Comparison of ENCODE assay signal across 9 cellular contexts in genomic region chr20:35662541-35662940, GRCh38. TPM values are rescaled to one million over a fixed set of nuclear protein-coding genes. Genes with fewer than 3 reads are reported as not detected.
DNase-seq lines count a peak whose midpoint lies in the region; ATAC-seq, FAIRE-seq and TF ChIP-seq lines count a peak whose summit lies in the region.
"Had no signal": no experiment of that assay in that cellular context is flagged by ENCODE, and none has a peak within 500 bp of the region (broad histone marks: within the 10 kb centered on the region; RNA-seq: fewer than 3 reads in every experiment).

No MANE protein-coding gene starts in this region.

- dilution Hi-C loops in keratinocyte (cut with MboI; ENCODE audit: extremely low pct_ligation_motif_present, low sequenced_read_pairs), result no loop called here

- H3K4me3 Mint-ChIP-seq in activated naive CD8-positive, alpha-beta T cell, result peak overlapping the region; percentile 96

- intact Hi-C loops in left ventricle myocardium inferior (cut with micrococcal nuclease) (no loop called here), cardiac septum (cut with DNase I) (no loop called here)

- DNase-seq in left ventricle myocardium inferior, result no peak
- no peak for DNase-seq in cardiac septum (ENCODE audit: low spot score)
- no peak for DNase-seq in keratinocyte (ENCODE audit: low read depth, low spot score)
- DNase-seq in upper lobe of left lung, result no peak
- DNase-seq in D721Med (ENCODE audit: insufficient read length, low spot score), result no peak
- no peak for DNase-seq in NCI-H1436 treated with DMSO at 0.1 percent for 48 hours (lab: John Stamatoyannopoulos, UW)
- DNase-seq in GM13977 (ENCODE audit: low spot score), result no peak
- DNase-seq: HCEC 1CT had no signal

- H3K36me3 Mint-ChIP-seq in activated naive CD8-positive, alpha-beta T cell, result peaks cover 6% of the 10 kb centered on the region

- H3K9ac ChIP-seq in keratinocyte (ENCODE audit: control insufficient read depth, extremely low read depth, insufficient read depth, low read length), result peak overlapping the region; percentile 96

- H3K9me3 Mint-ChIP-seq in activated naive CD8-positive, alpha-beta T cell (ENCODE audit: low read depth), result no peaks in the 10 kb centered on the region

- no peaks in the 10 kb centered on the region for H3K36me3 ChIP-seq in left ventricle myocardium inferior
- no peaks in the 10 kb centered on the region for H3K36me3 ChIP-seq in keratinocyte (ENCODE audit: control insufficient read depth in 2 of 2, extremely low read depth in 1 of 2, insufficient read depth in 2 of 2, low read length in 2 of 2)
- no peaks in the 10 kb centered on the region for H3K36me3 ChIP-seq in upper lobe of left lung

- in situ Hi-C loops in GM13977 (cut with MboI; ENCODE audit: low pct_unique_long_range_greater_than_20kb, low sequenced_read_pairs, unreplicated experiment), result no loop called here

- H2AFZ ChIP-seq in keratinocyte (ENCODE audit: control insufficient read depth, low read length), result no peak overlapping the region

- peak overlapping the region; percentile 99 for H3K4me2 ChIP-seq in keratinocyte (ENCODE audit: control insufficient read depth, extremely low read depth, insufficient read depth, low read depth, low read length)

- H3K27me3 Mint-ChIP-seq in activated naive CD8-positive, alpha-beta T cell, result no peaks in the 10 kb centered on the region

- no peak overlapping the region for H3K27ac ChIP-seq in left ventricle myocardium inferior (replicated peaks)
- H3K27ac ChIP-seq in keratinocyte (ENCODE audit: control insufficient read depth, insufficient read depth, low read length), result peak overlapping the region; percentile 92
- H3K27ac ChIP-seq in upper lobe of left lung, result peak overlapping the region in 2 of 4 donors; percentile 10 to 45

- TF ChIP-seq EP300 in upper lobe of left lung (IDR thresholded peaks at IDR 0.05), result no peak

- H3K4me3 ChIP-seq in left ventricle myocardium inferior, result peak overlapping the region; percentile 86
- peak overlapping the region; percentile 77 to 89 (median 77) for H3K4me3 ChIP-seq in keratinocyte (ENCODE audit: control insufficient read depth in 2 of 3, extremely low read depth in 1 of 3, insufficient read depth in 2 of 3, low read depth in 1 of 3, low read length in 3 of 3)
- peak overlapping the region in 3 of 4 donors; percentile 75 to 80 (median 76) for H3K4me3 ChIP-seq in upper lobe of left lung

- no peak for TF ChIP-seq POLR2A in upper lobe of left lung (IDR thresholded peaks at IDR 0.05)

- H3K27ac Mint-ChIP-seq in activated naive CD8-positive, alpha-beta T cell, result peak overlapping the region; percentile 100

- H3K4me1 ChIP-seq in left ventricle myocardium inferior (peaks cover 74% of the 10 kb centered on the region), keratinocyte (ENCODE audit: control insufficient read depth, extremely low read depth, insufficient read depth, low read length) (peaks cover 36% of the 10 kb centered on the region), upper lobe of left lung (peaks cover 49 to 67% (median 54%) of the 10 kb centered on the region in 4 donors)

- H3K27me3 ChIP-seq in left ventricle myocardium inferior (ENCODE audit: low read depth) (no peaks in the 10 kb centered on the region), keratinocyte (ENCODE audit: control insufficient read depth, extremely low read depth, insufficient read depth, low read length) (no peaks in the 10 kb centered on the region), upper lobe of left lung (no peaks in the 10 kb centered on the region)

- peaks cover 71% of the 10 kb centered on the region for H3K79me2 ChIP-seq in keratinocyte (ENCODE audit: control insufficient read depth, insufficient read depth, low read length)

- H4K20me1 ChIP-seq in keratinocyte (ENCODE audit: control insufficient read depth, extremely low read depth, insufficient read depth, low read length), result peaks cover 28% of the 10 kb centered on the region

- H3K4me1 Mint-ChIP-seq in activated naive CD8-positive, alpha-beta T cell (ENCODE audit: low read depth), result peaks cover 55% of the 10 kb centered on the region

- TF ChIP-seq CTCF in left ventricle myocardium inferior (IDR thresholded peaks at IDR 0.05; ENCODE audit: borderline replicate concordance) (no peak), keratinocyte (optimal IDR thresholded peaks at IDR 0.05 in 1 of 3, IDR thresholded peaks at IDR 0.05 in 1 of 3, conservative IDR thresholded peaks at IDR 0.05 in 1 of 3; ENCODE audit: extremely low read depth in 1 of 3, insufficient read depth in 2 of 3, low read length in 3 of 3) (no peak), upper lobe of left lung (IDR thresholded peaks at IDR 0.05) (no peak), D721Med (IDR thresholded peaks at IDR 0.05; ENCODE audit: insufficient read depth, missing control alignments) (no peak), GM13977 (IDR thresholded peaks at IDR 0.05; ENCODE audit: extremely low read depth, insufficient read depth, missing control alignments) (no peak)

- FAIRE-seq in keratinocyte (lab: Jason Lieb, UNC) (no peak), D721Med (lab: Jason Lieb, UNC) (no peak)

- WGBS in upper lobe of left lung, 2 donors, result 17 to 28% methylated on average over 2 of the region's 2 CpGs

- H3K9me1 ChIP-seq in keratinocyte (ENCODE audit: control insufficient read depth, extremely low read depth, insufficient read depth, low read length), result no peaks in the 10 kb centered on the region

- ATAC-seq in upper lobe of left lung (ENCODE audit: low FRiP score in 2 of 2), result no peak

- no peaks in the 10 kb centered on the region for H3K9me3 ChIP-seq in left ventricle myocardium inferior (replicated peaks)
- H3K9me3 ChIP-seq in keratinocyte (ENCODE audit: control insufficient read depth, low read depth, low read length), result no peaks in the 10 kb centered on the region
- no peaks in the 10 kb centered on the region for H3K9me3 ChIP-seq in upper lobe of left lung

RNA-seq across cellular contexts. Expression of gene CPNE1, which starts 2.2 kb away (rescaled TPM):
- total RNA-seq in left ventricle myocardium inferior (47.3 TPM), cardiac septum (77.9 TPM), upper lobe of left lung (100 to 1,000 TPM in 5 of 6 donors, 10 to 100 TPM in 1; 48.8 to 210 (median 177) TPM)
- 95.3 to 171 TPM (median 111 TPM) in 3 replicates for polyA plus RNA-seq in keratinocyte
- polyA plus RNA-seq in keratinocyte (2011; ENCODE audit: low read depth), result 79.5 TPM
- 77.6 and 105 TPM in 2 replicates for polyA plus RNA-seq in keratinocyte (2011; cell fraction: cytosol; rRNA removed)
- 251 and 299 TPM in 2 replicates for polyA plus RNA-seq in keratinocyte (2011; cell fraction: nucleus; rRNA removed)
- polyA plus RNA-seq in keratinocyte (2012; ENCODE audit: low replicate concordance), result 167 and 182 TPM in 2 replicates
- polyA minus RNA-seq in keratinocyte, result 108 to 183 TPM (median 140 TPM) in 3 replicates
- polyA minus RNA-seq in keratinocyte (2011; cell fraction: cytosol; rRNA and poly(A)+ RNA removed), result 135 TPM
- polyA minus RNA-seq in keratinocyte (2011; cell fraction: nucleus; rRNA and poly(A)+ RNA removed), result 94.5 and 110 TPM in 2 replicates

RNA-seq across cellular contexts. Expression of gene RBM12, which starts 2.2 kb away (rescaled TPM):
- total RNA-seq in left ventricle myocardium inferior (46.2 TPM), cardiac septum (44.4 TPM), upper lobe of left lung (10 to 100 TPM; 14.1 to 64.9 (median 31.4) TPM)
- polyA plus RNA-seq in keratinocyte, result 79.6 to 105 TPM (median 98.9 TPM) in 3 replicates
- 25.1 TPM for polyA plus RNA-seq in keratinocyte (2011; ENCODE audit: low read depth)
- polyA plus RNA-seq in keratinocyte (2011; cell fraction: cytosol; rRNA removed), result 43.4 and 60.6 TPM in 2 replicates
- polyA plus RNA-seq in keratinocyte (2011; cell fraction: nucleus; rRNA removed), result 116 and 136 TPM in 2 replicates
- polyA plus RNA-seq in keratinocyte (2012; ENCODE audit: low replicate concordance), result 22.6 and 55.7 TPM in 2 replicates
- polyA minus RNA-seq in keratinocyte, result 128 to 175 TPM (median 135 TPM) in 3 replicates
- 28.8 TPM for polyA minus RNA-seq in keratinocyte (2011; cell fraction: cytosol; rRNA and poly(A)+ RNA removed)
- polyA minus RNA-seq in keratinocyte (2011; cell fraction: nucleus; rRNA and poly(A)+ RNA removed), result 44.2 and 113 TPM in 2 replicates

RNA-seq across cellular contexts. Expression of gene NFS1, which starts 36.6 kb away (rescaled TPM):
- total RNA-seq in left ventricle myocardium inferior (60.8 TPM), cardiac septum (55.0 TPM), upper lobe of left lung (10 to 100 TPM; 16.2 to 90.1 (median 22.6) TPM)
- polyA plus RNA-seq in keratinocyte, result 38.9 to 42.4 TPM (median 39.6 TPM) in 3 replicates
- polyA plus RNA-seq in keratinocyte (2011; ENCODE audit: low read depth), result 5.7 TPM
- 44.6 and 44.8 TPM in 2 replicates for polyA plus RNA-seq in keratinocyte (2011; cell fraction: cytosol; rRNA removed)
- 46.2 and 61.7 TPM in 2 replicates for polyA plus RNA-seq in keratinocyte (2011; cell fraction: nucleus; rRNA removed)
- 19.7 and 25.5 TPM in 2 replicates for polyA plus RNA-seq in keratinocyte (2012; ENCODE audit: low replicate concordance)
- polyA minus RNA-seq in keratinocyte, result 16.9 to 29.3 TPM (median 27.4 TPM) in 3 replicates
- 17.6 TPM for polyA minus RNA-seq in keratinocyte (2011; cell fraction: cytosol; rRNA and poly(A)+ RNA removed)
- 17.2 and 25.4 TPM in 2 replicates for polyA minus RNA-seq in keratinocyte (2011; cell fraction: nucleus; rRNA and poly(A)+ RNA removed)

RNA-seq across cellular contexts. Expression of gene ROMO1, which starts 36.7 kb away (rescaled TPM):
- 210 TPM for total RNA-seq in left ventricle myocardium inferior
- total RNA-seq in cardiac septum, result 176 TPM
- polyA plus RNA-seq in keratinocyte, result 195 to 348 TPM (median 302 TPM) in 3 replicates
- polyA plus RNA-seq in keratinocyte (2011; ENCODE audit: low read depth), result 51.5 TPM
- polyA plus RNA-seq in keratinocyte (2011; cell fraction: cytosol; rRNA removed), result 199 and 547 TPM in 2 replicates
- 135 and 162 TPM in 2 replicates for polyA plus RNA-seq in keratinocyte (2011; cell fraction: nucleus; rRNA removed)
- polyA plus RNA-seq in keratinocyte (2012; ENCODE audit: low replicate concordance), result 374 and 403 TPM in 2 replicates
- polyA minus RNA-seq in keratinocyte, result 26.7 to 84.6 TPM (median 43.0 TPM) in 3 replicates
- polyA minus RNA-seq in keratinocyte (2011; cell fraction: cytosol; rRNA and poly(A)+ RNA removed), result 147 TPM
- 25.5 and 29.6 TPM in 2 replicates for polyA minus RNA-seq in keratinocyte (2011; cell fraction: nucleus; rRNA and poly(A)+ RNA removed)
- 100 to 1,000 TPM; 105 to 213 (median 134) TPM for total RNA-seq in upper lobe of left lung

RNA-seq across cellular contexts. Expression of gene SPAG4, which starts 46.9 kb away (rescaled TPM):
- total RNA-seq in left ventricle myocardium inferior, result 2.3 TPM
- total RNA-seq in cardiac septum, result 3.5 TPM
- polyA plus RNA-seq in keratinocyte, result 0.93 to 1.9 TPM (median 1.3 TPM) in 3 replicates
- polyA plus RNA-seq in keratinocyte (2011; ENCODE audit: low read depth), result 1.0 TPM
- polyA plus RNA-seq in keratinocyte (2011; cell fraction: cytosol; rRNA removed), result 0.85 and 2.0 TPM in 2 replicates
- polyA plus RNA-seq in keratinocyte (2011; cell fraction: nucleus; rRNA removed), result 2.4 and 5.2 TPM in 2 replicates
- 2.4 and 2.5 TPM in 2 replicates for polyA plus RNA-seq in keratinocyte (2012; ENCODE audit: low replicate concordance)
- polyA minus RNA-seq in keratinocyte, result 0.67 to 2.2 TPM in 2 of 3 replicates, not detected in the other
- polyA minus RNA-seq in keratinocyte (2011; cell fraction: cytosol; rRNA and poly(A)+ RNA removed), result not detected
- polyA minus RNA-seq in keratinocyte (2011; cell fraction: nucleus; rRNA and poly(A)+ RNA removed), result 1.4 and 1.5 TPM in 2 replicates
- total RNA-seq in upper lobe of left lung, result 10 to 100 TPM in 2 of 6 donors, 1 to 10 TPM in 4; 2.7 to 48.2 (median 4.8) TPM
